Comparison of ENCODE assay signal across 18 cellular contexts in genomic region chr7:22718911-22719420, GRCh38. TPM values are rescaled to one million over a fixed set of nuclear protein-coding genes. Genes with fewer than 3 reads are reported as not detected.
DNase-seq lines count a peak whose midpoint lies in the region; ATAC-seq, FAIRE-seq and TF ChIP-seq lines count a peak whose summit lies in the region.
"Had no signal": no experiment of that assay in that cellular context is flagged by ENCODE, and none has a peak within 500 bp of the region (broad histone marks: within the 10 kb centered on the region; RNA-seq: fewer than 3 reads in every experiment).

No MANE protein-coding gene starts in this region.

- WGBS in mammary epithelial cell (ENCODE audit: low coverage, missing lambda C conversion rate), result no CpG with 5 or more reads among the region's 1 CpG
- WGBS in K562 (ENCODE audit: insufficient coverage, low coverage, missing lambda C conversion rate), result 45% methylated on average over 1 of the region's 1 CpG
- 14 to 40% methylated on average over 1 of the region's 1 CpG for WGBS in gastroesophageal sphincter (ENCODE audit: low coverage in 1 of 2), 2 donors

- H3K4me1 ChIP-seq in mammary epithelial cell (ENCODE audit: insufficient read depth, low read length), result peaks cover 17% of the 10 kb centered on the region
- H3K4me1 ChIP-seq in K562 (replicated peaks in 1 of 2; ENCODE audit: control insufficient read depth in 2 of 2, insufficient read depth in 2 of 2, low read length in 2 of 2), result peaks cover 3 to 42% of the 10 kb centered on the region in 2 experiments; a peak in 4 of 5 replicates
- peaks cover 12 to 48% (median 26%) of the 10 kb centered on the region in 3 donors for H3K4me1 ChIP-seq in gastroesophageal sphincter
- H3K4me1 ChIP-seq in subcutaneous abdominal adipose tissue (ENCODE audit: control insufficient read depth in 5 of 5, insufficient read depth in 5 of 5, low read length in 5 of 5), result peaks cover 17 to 60% (median 49%) of the 10 kb centered on the region in 5 donors
- H3K4me1 ChIP-seq: Caco-2, SJCRH30 had no signal

- in situ Hi-C loops in mammary epithelial cell (cut with MboI; ENCODE audit: low sequenced_read_pairs in 2 of 2) (no loop called here), K562 (cut with MboI) (no loop called here)

- H2AFZ ChIP-seq in mammary epithelial cell (ENCODE audit: low read depth, low read length), result no peak overlapping the region
- peak overlapping the region; percentile 92; the same call in 1 of the 2 replicates for H2AFZ ChIP-seq in K562 (ENCODE audit: low read depth, low read length)

- H3K27me3 Mint-ChIP-seq in MCF 10A (ENCODE audit: insufficient read depth, unreplicated experiment) (no peaks in the 10 kb centered on the region), CD14-positive monocyte (ENCODE audit: low read depth in 3 of 3) (peaks cover 3 to 8% (median 5%) of the 10 kb centered on the region in 3 donors)
- H3K27me3 Mint-ChIP-seq: brain had no signal

- H3K9ac ChIP-seq in mammary epithelial cell (ENCODE audit: insufficient read depth, low read length), result no peak overlapping the region
- peak overlapping the region in 1 of 2 experiments; percentile 22; a peak in 1 of 4 replicates for H3K9ac ChIP-seq in K562 (ENCODE audit: insufficient read depth in 1 of 2, low read depth in 2 of 2, low read length in 2 of 2)
- H3K9ac ChIP-seq in subcutaneous abdominal adipose tissue (ENCODE audit: low read length in 5 of 5), result peak overlapping the region in 1 of 5 donors; percentile 53

- H3K9me3 ChIP-seq in mammary epithelial cell (replicated peaks; ENCODE audit: insufficient read depth, low read length), result no peaks in the 10 kb centered on the region
- no peaks in the 10 kb centered on the region for H3K9me3 ChIP-seq in K562 (replicated peaks; ENCODE audit: control insufficient read depth, insufficient read depth, low read depth, low read length)
- no peaks in the 10 kb centered on the region for H3K9me3 ChIP-seq in gastroesophageal sphincter
- H3K9me3 ChIP-seq in subcutaneous abdominal adipose tissue (ENCODE audit: control insufficient read depth in 5 of 5, low read length in 5 of 5), result no peaks in the 10 kb centered on the region
- H3K9me3 ChIP-seq: Caco-2, SJCRH30 had no signal

- no peak overlapping the region for H3K4me3 ChIP-seq in mammary epithelial cell (replicated peaks in 1 of 3; ENCODE audit: insufficient read depth in 1 of 3, low read depth in 2 of 3, low read length in 3 of 3)
- no peak overlapping the region for H3K4me3 ChIP-seq in K562
- H3K4me3 ChIP-seq in gastroesophageal sphincter, result no peak overlapping the region
- H3K4me3 ChIP-seq in subcutaneous abdominal adipose tissue (ENCODE audit: low read depth in 1 of 5, low read length in 5 of 5), result no peak overlapping the region
- H3K4me3 ChIP-seq: SJCRH30 had no signal

- peaks cover 40% of the 10 kb centered on the region for H3K4me1 Mint-ChIP-seq in MCF 10A (ENCODE audit: insufficient read depth, unreplicated experiment)
- peaks cover 32% of the 10 kb centered on the region for H3K4me1 Mint-ChIP-seq in CD14-positive monocyte

- no peak for FAIRE-seq in K562 (lab: Jason Lieb, UNC)
- FAIRE-seq: urothelium cell line had no signal

- peak overlapping the region; percentile 96 for H3K27ac Mint-ChIP-seq in MCF 10A (ENCODE audit: low read depth, unreplicated experiment)
- no peak overlapping the region for H3K27ac Mint-ChIP-seq in CD14-positive monocyte
- H3K27ac Mint-ChIP-seq: brain; stimulated activated naive CD8-positive, alpha-beta T cell treated with anti-CD3 and anti-CD28 coated beads, Interleukin-15, Interleukin-2, amounts not matched to agents 100 ng/mL and 50 ng/mL, for 24 hours had no signal

- intact Hi-C loops in MCF 10A (cut with micrococcal nuclease) (loop anchor here (2.0 kb wide), 1 partner anchor 52 kb away; no protein-coding TSS in a partner anchor), mammary epithelial cell (cut with micrococcal nuclease) (loop anchor here (2.0 kb wide), 1 partner anchor 50 kb away; no protein-coding TSS in a partner anchor), K562 (cut with micrococcal nuclease) (no loop called here), CD14-positive monocyte (cut with micrococcal nuclease) (no loop called here)

- TF ChIP-seq EP300 in K562 (IDR thresholded peaks at IDR 0.05; ENCODE audit: low read length), result no peak
- TF ChIP-seq EP300 in gastroesophageal sphincter (IDR thresholded peaks at IDR 0.05), result no peak

- no peaks in the 10 kb centered on the region for H3K27me3 ChIP-seq in mammary epithelial cell (ENCODE audit: insufficient read depth, low read length)
- H3K27me3 ChIP-seq in K562 (ENCODE audit: control insufficient read depth in 2 of 2, insufficient read depth in 2 of 2, low read length in 2 of 2), result no peaks in the 10 kb centered on the region
- H3K27me3 ChIP-seq in gastroesophageal sphincter, result no peaks in the 10 kb centered on the region
- H3K27me3 ChIP-seq in subcutaneous abdominal adipose tissue (ENCODE audit: control insufficient read depth in 5 of 5, insufficient read depth in 4 of 5, low read length in 5 of 5), result no peaks in the 10 kb centered on the region

- H4K20me1 ChIP-seq in mammary epithelial cell (ENCODE audit: insufficient read depth, low read length) (no peaks in the 10 kb centered on the region), K562 (replicated peaks; ENCODE audit: control insufficient read depth, insufficient read depth, low read length) (no peaks in the 10 kb centered on the region)

- H3K36me3 Mint-ChIP-seq in MCF 10A (ENCODE audit: insufficient read depth, unreplicated experiment), result peaks cover 5% of the 10 kb centered on the region
- peaks cover 1 to 3% of the 10 kb centered on the region in 2 donors for H3K36me3 Mint-ChIP-seq in CD14-positive monocyte
- H3K36me3 Mint-ChIP-seq: brain had no signal

- DNase-seq in MCF 10A (ENCODE audit: unreplicated experiment) (no peak), mammary epithelial cell (no peak), K562 (ENCODE audit: extremely low read depth in 1 of 4, low spot score in 3 of 4) (peak in 1 of 4 experiments; percentile 4), SHP77 (lab: John Stamatoyannopoulos, UW) (no peak), CD14-positive monocyte (ENCODE audit: low spot score) (no peak)
- DNase-seq: activated CD4-positive, alpha-beta T cell treated with anti-CD3 and anti-CD28 coated beads for 48 hours; activated naive CD4-positive, alpha-beta T cell; Caco-2; NCI-H1417 treated with DMSO at 0.1 percent for 48 hours; NK-92 treated with Interleukin-12 subunit alpha and Interleukin-12 subunit beta, amount 100 ng/mL, for 24 hours; SJCRH30 had no signal

- no peaks in the 10 kb centered on the region for H3K36me3 ChIP-seq in mammary epithelial cell (ENCODE audit: insufficient read depth, low read length)
- H3K36me3 ChIP-seq in K562 (ENCODE audit: control insufficient read depth, insufficient read depth, low read length), result no peaks in the 10 kb centered on the region
- H3K36me3 ChIP-seq in gastroesophageal sphincter, result no peaks in the 10 kb centered on the region
- H3K36me3 ChIP-seq in subcutaneous abdominal adipose tissue (ENCODE audit: control insufficient read depth in 5 of 5, insufficient read depth in 5 of 5, low read length in 5 of 5), result no peaks in the 10 kb centered on the region
- H3K36me3 ChIP-seq: SJCRH30 had no signal

- dilution Hi-C loops in mammary epithelial cell (cut with HindIII; ENCODE audit: low sequenced_read_pairs), result loop anchor here (5.0 to 10.0 kb wide), 2 partner anchors 54 to 162 kb away; no protein-coding TSS in a partner anchor

- H3K4me3 Mint-ChIP-seq in MCF 10A (ENCODE audit: unreplicated experiment), result no peak overlapping the region
- no peak overlapping the region for H3K4me3 Mint-ChIP-seq in CD14-positive monocyte
- H3K4me3 Mint-ChIP-seq: brain; stimulated activated naive CD8-positive, alpha-beta T cell treated with anti-CD3 and anti-CD28 coated beads, Interleukin-15, Interleukin-2, amounts not matched to agents 100 ng/mL and 50 ng/mL, for 24 hours had no signal

- no TSS peak for BruUV-seq in MCF 10A (replicated peaks; lab: Mats Ljungman, UMichigan)
- no TSS peak for BruUV-seq in mammary epithelial cell (replicated peaks; lab: Mats Ljungman, UMichigan)
- no TSS peak for BruUV-seq in K562 (replicated peaks; lab: Mats Ljungman, UMichigan)

- H3K9me1 ChIP-seq in K562 (ENCODE audit: control insufficient read depth, insufficient read depth, low read length), result no peaks in the 10 kb centered on the region

- no peak for TF ChIP-seq RAD21 in K562 (CRISPR knock-in tag; conservative IDR thresholded peaks at IDR 0.05 in 1 of 2, IDR thresholded peaks at IDR 0.05 in 1 of 2)

- ATAC-seq in K562 (no peak), gastroesophageal sphincter (peak; percentile 20), HG03565 (IDR thresholded peaks at IDR 0.05; ENCODE audit: unreplicated experiment) (no peak)

- CTCF ChIA-PET in MCF 10A (lab: Yijun Ruan, JAX), result interaction anchor here (0.6 to 4.7 kb wide), 5 partner anchors 8 to 391 kb away, joined by 3 to 42 read pairs (median 5); partner anchors contain the start of gene IL6
- CTCF ChIA-PET in mammary epithelial cell (lab: Charles Lee; ENCODE audit: low non-redundant PET), result no interaction called here
- CTCF ChIA-PET in K562 (lab: Yijun Ruan, JAX; ENCODE audit: low intra/inter-chr PET ratio), result no interaction called here

- TF ChIP-seq POLR2A in K562 (conservative IDR thresholded peaks at IDR 0.05) (no peak), gastroesophageal sphincter (IDR thresholded peaks at IDR 0.05) (no peak)

- POLR2A ChIA-PET in MCF 10A (lab: Yijun Ruan, JAX), result interaction anchor here (1.0 to 3.2 kb wide), 2 partner anchors 9 to 123 kb away, joined by 3 to 12 read pairs; partner anchors contain the start of gene IL6
- POLR2A ChIA-PET in K562 (lab: Yijun Ruan, JAX), result interaction anchor here (0.6 to 2.3 kb wide), 7 partner anchors 8 to 131 kb away, joined by 3 to 8 read pairs (median 6); partner anchors contain the start of gene IL6

- no peaks in the 10 kb centered on the region for H3K9me3 Mint-ChIP-seq in MCF 10A (ENCODE audit: unreplicated experiment)
- peaks cover 0 to 3% (median 0%) of the 10 kb centered on the region in 7 donors for H3K9me3 Mint-ChIP-seq in CD14-positive monocyte
- H3K9me3 Mint-ChIP-seq: brain; stimulated activated naive CD8-positive, alpha-beta T cell treated with anti-CD3 and anti-CD28 coated beads, Interleukin-15, Interleukin-2, amounts not matched to agents 100 ng/mL and 50 ng/mL, for 24 hours had no signal

- H3K4me2 ChIP-seq in mammary epithelial cell (ENCODE audit: insufficient read depth, low read depth, low read length), result no peak overlapping the region
- H3K4me2 ChIP-seq in K562 (ENCODE audit: insufficient read depth, low read length), result no peak overlapping the region

- no peak overlapping the region for H3K27ac ChIP-seq in mammary epithelial cell (ENCODE audit: insufficient read depth, low read depth, low read length)
- no peak overlapping the region for H3K27ac ChIP-seq in K562 (ENCODE audit: extremely low read depth, low read depth, low read length)
- peak overlapping the region in 3 of 4 donors; percentile 64 to 78 (median 74) for H3K27ac ChIP-seq in gastroesophageal sphincter
- H3K27ac ChIP-seq in subcutaneous abdominal adipose tissue (ENCODE audit: low read depth, low read length), result peak overlapping the region; percentile 60
- H3K27ac ChIP-seq: SJCRH30 had no signal

- TF ChIP-seq CTCF in MCF 10A (IDR thresholded peaks at IDR 0.05; ENCODE audit: unreplicated experiment) (no peak), mammary epithelial cell (conservative IDR thresholded peaks at IDR 0.05 in 1 of 2, IDR thresholded peaks at IDR 0.05 in 1 of 2; ENCODE audit: extremely low read depth in 1 of 2, insufficient read depth in 1 of 2, low read depth in 1 of 2, low read length in 2 of 2) (no peak), K562 (IDR thresholded peaks at IDR 0.05 in 2 of 3, conservative IDR thresholded peaks at IDR 0.05 in 1 of 3; ENCODE audit: insufficient read depth in 2 of 3, low read depth in 1 of 3, low read length in 3 of 3) (no peak), gastroesophageal sphincter (IDR thresholded peaks at IDR 0.05) (no peak), CD14-positive monocyte (IDR thresholded peaks at IDR 0.05) (no peak)

- H3K79me2 ChIP-seq in mammary epithelial cell (ENCODE audit: insufficient read depth, low read length), result no peaks in the 10 kb centered on the region
- H3K79me2 ChIP-seq in K562 (ENCODE audit: control insufficient read depth, insufficient read depth, low read length), result no peaks in the 10 kb centered on the region

RNA-seq across cellular contexts. Expression of gene IL6, which starts 8.0 kb away (rescaled TPM):
- total RNA-seq in MCF 10A (2022) (13.8 and 22.0 TPM in 2 replicates), mammary epithelial cell (under 1 TPM in 1 of 2 donors, not detected in 1; 0.66 TPM), K562 (2014; rRNA removed) (1.1 and 1.2 TPM in 2 replicates), K562 (2014; rRNA removed; fragmentation: Illumina TruSeq; extraction: Trizol) (1.3 and 1.5 TPM in 2 replicates), K562 (2015; rRNA removed; fragmentation: Illumina TruSeq; extraction: Trizol) (0.68 and 0.76 TPM in 2 replicates), K562 (2021) (0.94 and 1.5 TPM in 2 replicates), gastroesophageal sphincter (10 to 100 TPM in 1 of 4 donors, under 1 TPM in 1, not detected in 2; 0.85 to 27.9 TPM)
- polyA plus RNA-seq in mammary epithelial cell (not detected), K562 (2011; rRNA removed) (1.2 and 1.6 TPM in 2 replicates), K562 (2014; fragmentation: Illumina TruSeq; extraction: Trizol) (2.0 and 2.2 TPM in 2 replicates), K562 (2014; fragmentation: Nextera tagmentation; extraction: Ambion mirVana) (1 to 10 TPM; 1.5 to 2.9 TPM), K562 (2014; rRNA removed) (1.2 and 2.2 TPM in 2 replicates), CD14-positive monocyte (1 to 10 TPM in 1 of 2 donors, under 1 TPM in 1; 0.28 to 1.6 TPM)
- not detected for polyA minus RNA-seq in mammary epithelial cell
- total RNA-seq in K562 (2011; cell fraction: chromatin; rRNA removed; ENCODE audit: low replicate concordance), result 5.2 and 5.4 TPM in 2 replicates
- 2.2 and 6.7 TPM in 2 replicates for total RNA-seq in K562 (2011; cell fraction: nucleolus; rRNA removed)
- 1.9 and 7.3 TPM in 2 replicates for total RNA-seq in K562 (2011; cell fraction: nucleoplasm; rRNA removed)
- 0.48 and 0.63 TPM in 2 replicates for polyA plus RNA-seq in K562 (2011; cell fraction: cytosol; rRNA removed)
- 3.0 and 4.2 TPM in 2 replicates for polyA plus RNA-seq in K562 (2011; cell fraction: nucleus; rRNA removed)
- 1.1 and 2.5 TPM in 2 replicates for polyA plus RNA-seq in K562 (2012)
- 0.57 and 1.1 TPM in 2 replicates for polyA minus RNA-seq in K562 (2011; rRNA and poly(A)+ RNA removed)
- polyA minus RNA-seq in K562 (2011; cell fraction: cytosol; rRNA and poly(A)+ RNA removed), result 1.4 and 1.5 TPM in 2 replicates
- polyA minus RNA-seq in K562 (2011; cell fraction: nucleus; rRNA and poly(A)+ RNA removed), result 2.4 TPM in 2 replicates
- total RNA-seq: Caco-2, LHCN-M2, SJCRH30 had no signal

Comparison
In these comparisons a context has a peak if more than half of its experiments do, and no peak if none do; other contexts are left out.
1. H3K27ac ChIP-seq: peak in gastroesophageal sphincter (3 of 4) and subcutaneous abdominal adipose tissue (single experiment); none in mammary epithelial cell (single experiment) and K562 (single experiment).
2. intact Hi-C loops: an anchor here in MCF 10A (2.0 kb wide) and mammary epithelial cell (2.0 kb wide); none called in K562 and CD14-positive monocyte.